Comparison of ENCODE assay signal across 1 cellular context in genomic region chr3:126111126-126111551, GRCh38.
TF ChIP-seq lines count a peak whose summit lies in the region.

No MANE protein-coding gene starts in this region.

TF ChIP-seq in SK-N-SH, 30 proteins besides CTCF, POLR2A, EP300 and RAD21 (continued from another document):
- TF ChIP-seq, protein P1, sequence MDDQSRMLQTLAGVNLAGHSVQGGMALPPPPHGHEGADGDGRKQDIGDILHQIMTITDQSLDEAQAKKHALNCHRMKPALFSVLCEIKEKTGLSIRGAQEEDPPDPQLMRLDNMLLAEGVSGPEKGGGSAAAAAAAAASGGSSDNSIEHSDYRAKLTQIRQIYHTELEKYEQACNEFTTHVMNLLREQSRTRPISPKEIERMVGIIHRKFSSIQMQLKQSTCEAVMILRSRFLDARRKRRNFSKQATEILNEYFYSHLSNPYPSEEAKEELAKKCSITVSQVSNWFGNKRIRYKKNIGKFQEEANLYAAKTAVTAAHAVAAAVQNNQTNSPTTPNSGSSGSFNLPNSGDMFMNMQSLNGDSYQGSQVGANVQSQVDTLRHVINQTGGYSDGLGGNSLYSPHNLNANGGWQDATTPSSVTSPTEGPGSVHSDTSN (IDR thresholded peaks at IDR 0.05), result no peak
- TF ChIP-seq IRF3 (IDR thresholded peaks at IDR 0.05; ENCODE audit: low read depth, low read length), result no peak
- no peak for TF ChIP-seq NRF1 (IDR thresholded peaks at IDR 0.05; ENCODE audit: low read depth, low read length)
- no peak for TF ChIP-seq ELF1 (IDR thresholded peaks at IDR 0.05)
- TF ChIP-seq MAX (IDR thresholded peaks at IDR 0.05; ENCODE audit: low read depth), result no peak
- no peak for TF ChIP-seq SMC3 (IDR thresholded peaks at IDR 0.05; ENCODE audit: low read depth, low read length)
- no peak for TF ChIP-seq TCF12 (IDR thresholded peaks at IDR 0.05)
- TF ChIP-seq MXI1 (IDR thresholded peaks at IDR 0.05; ENCODE audit: low read depth, low read length), result no peak
- no peak for TF ChIP-seq USF2 (IDR thresholded peaks at IDR 0.05; ENCODE audit: borderline replicate concordance, low read depth, low read length)
- TF ChIP-seq FOXM1 (IDR thresholded peaks at IDR 0.05; ENCODE audit: low read depth), result no peak
- TF ChIP-seq EZH2phosphoT487 (IDR thresholded peaks at IDR 0.05; ENCODE audit: borderline replicate concordance, low read depth), result no peak
- no peak for TF ChIP-seq MEF2A (IDR thresholded peaks at IDR 0.05; ENCODE audit: borderline replicate concordance, low read depth)
- TF ChIP-seq TEAD4 (IDR thresholded peaks at IDR 0.05; ENCODE audit: borderline replicate concordance, insufficient read depth), result no peak
- TF ChIP-seq GATA2 (CRISPR knock-in tag; IDR thresholded peaks at IDR 0.05), result no peak
